Comparison of ENCODE assay signal across 9 cellular contexts in genomic region chr18:46199515-46200147, GRCh38.
A peak's percentile ranks its signal among the peaks of the same experiment; 100 is the strongest.
DNase-seq lines count a peak whose midpoint lies in the region; ATAC-seq lines count a peak whose summit lies in the region.
"Had no signal": no experiment of that assay in that cellular context is flagged by ENCODE, and none has a peak within 500 bp of the region (broad histone marks: within the 10 kb centered on the region; RNA-seq: fewer than 3 reads in every experiment).

No MANE protein-coding gene starts in this region.

- H3K4me3 Mint-ChIP-seq in naive thymus-derived CD8-positive, alpha-beta T cell: peak overlapping the region in 3 of 10 donors; percentile 2 to 19 (median 9)

- POLR2A ChIA-PET in naive thymus-derived CD8-positive, alpha-beta T cell (lab: Charles Lee): no interaction called here

- ATAC-seq in naive thymus-derived CD8-positive, alpha-beta T cell: peak in 1 of 2 donors; percentile 18
- no peak for ATAC-seq in GM19467 (IDR thresholded peaks at IDR 0.05; ENCODE audit: unreplicated experiment)
- no peak for ATAC-seq in GM18861 (IDR thresholded peaks at IDR 0.05; ENCODE audit: unreplicated experiment)

- peaks cover 0 to 46% (median 3%) of the 10 kb centered on the region in 3 donors for H3K36me3 Mint-ChIP-seq in naive thymus-derived CD8-positive, alpha-beta T cell

- in situ Hi-C loops in ACHN (cut with HindIII; ENCODE audit: low pct_ligation_motif_present, low pct_unique_long_range_greater_than_20kb, low sequenced_read_pairs): no loop called here

- DNase-seq in Daoy (ENCODE audit: low read depth) (peak; percentile 23), M059J (ENCODE audit: low read depth) (peak; percentile 85), astrocyte of the hippocampus (ENCODE audit: low read depth, low spot score) (peak; percentile 45), ACHN (no peak)
- no peak for DNase-seq in naive thymus-derived CD8-positive, alpha-beta T cell
- DNase-seq: activated effector memory CD4-positive, alpha-beta T cell treated with anti-CD3 and anti-CD28 coated beads, Interleukin-2, amount 50 U/mL, for 16 hours; kidney glomerular epithelial cell had no signal

- H3K27ac Mint-ChIP-seq in naive thymus-derived CD8-positive, alpha-beta T cell: peak overlapping the region in 9 of 10 donors; percentile 31 to 87 (median 56)

- H3K27me3 Mint-ChIP-seq in naive thymus-derived CD8-positive, alpha-beta T cell: no peaks in the 10 kb centered on the region

- peaks cover 33 to 78% (median 68%) of the 10 kb centered on the region in 4 donors for H3K4me1 Mint-ChIP-seq in naive thymus-derived CD8-positive, alpha-beta T cell

- no peaks in the 10 kb centered on the region for H3K9me3 Mint-ChIP-seq in naive thymus-derived CD8-positive, alpha-beta T cell

Comparison
In these comparisons a context has a peak if more than half of its experiments do, and no peak if none do; other contexts are left out.
1. DNase-seq: peak in Daoy (single experiment), M059J (single experiment) and astrocyte of the hippocampus (single experiment); none in naive thymus-derived CD8-positive, alpha-beta T cell (0 of 10) and ACHN (single experiment).